In the genomic region with DNA sequence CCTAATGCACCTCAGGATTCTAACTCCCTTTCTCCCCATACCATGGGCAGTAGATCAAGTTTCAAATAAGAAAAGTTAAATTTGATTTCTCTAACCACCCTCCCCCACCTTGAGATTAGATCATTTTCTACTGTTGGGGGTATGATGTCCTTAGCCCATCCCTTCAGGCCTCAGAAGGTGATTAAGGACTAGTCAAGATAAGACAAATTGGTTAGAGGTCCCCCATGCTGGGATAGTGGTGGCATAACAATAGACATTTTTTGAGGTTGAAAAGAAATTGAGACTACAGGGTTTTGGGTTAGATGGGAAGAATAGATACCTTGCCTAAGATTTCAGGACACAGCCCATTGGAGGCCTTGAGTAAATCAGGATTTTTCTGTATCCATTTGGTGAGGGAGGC, we compare ENCODE assay signal across 29 cellular contexts. TPM values are rescaled to one million over a fixed set of nuclear protein-coding genes. Genes with fewer than 3 reads are reported as not detected.
"Had no signal": no experiment of that assay in that cellular context is flagged by ENCODE, and none has a peak within 500 bp of the region (broad histone marks: within the 10 kb centered on the region; RNA-seq: fewer than 3 reads in every experiment).

No MANE protein-coding gene starts in this region.

- H3K27me3 Mint-ChIP-seq: activated naive CD4-positive, alpha-beta T cell treated with anti-CD3 and anti-CD28 coated beads, Interleukin-2, amount 10 ng/mL, durations not matched to agents 7 days and 5 days had no signal

- H3K9me3 Mint-ChIP-seq: activated naive CD4-positive, alpha-beta T cell treated with anti-CD3 and anti-CD28 coated beads, Interleukin-2, amount 10 ng/mL, durations not matched to agents 7 days and 5 days; activated T-cell treated with anti-CD3 and anti-CD28 coated beads, Interleukin-2, amount 50 U/mL, for 72 hours had no signal

- H3K27ac ChIP-seq: ascending aorta, brain microvascular endothelial cell, heart left ventricle, SK-N-MC, thyroid gland had no signal

- DNase-seq: activated CD4-positive, alpha-beta T cell treated with anti-CD3 and anti-CD28 coated beads, Interleukin-2, amount 50 U/mL, for 1 hour; activated CD8-positive, alpha-beta memory T cell treated with anti-CD3 and anti-CD28 coated beads, Interleukin-2, amount 50 U/mL, for 48 hours; activated effector memory CD4-positive, alpha-beta T cell treated with anti-CD3 and anti-CD28 coated beads, Interleukin-2, amount 50 U/mL, for 16 hours; activated naive CD4-positive, alpha-beta T cell treated with anti-CD3 and anti-CD28 coated beads, Interleukin-2, amount 10 ng/mL, durations not matched to agents 7 days and 5 days; activated T-cell treated with anti-CD3 and anti-CD28 coated beads, Interleukin-2, amount 50 U/mL, for 72 hours; brain microvascular endothelial cell; caudate nucleus; effector memory CD4-positive, alpha-beta T cell; heart left ventricle; left cardiac atrium; mesenchymal stem cell; mucosa of descending colon; stimulated activated CD4-positive, alpha-beta T cell treated with anti-CD3 and anti-CD28 coated beads, Interleukin-2, amount 100 ng/mL, for 48 hours; stimulated activated CD8-positive, alpha-beta memory T cell treated with anti-CD3 and anti-CD28 coated beads, Interleukin-4, amount 100 ng/mL, for 48 hours; stimulated activated naive CD4-positive, alpha-beta T cell treated with Interleukin-2 at 50 U/mL for 16 hours; substantia nigra; SW 1271; thyroid gland had no signal

- H3K27ac Mint-ChIP-seq: activated naive CD4-positive, alpha-beta T cell treated with anti-CD3 and anti-CD28 coated beads, Interleukin-2, amount 10 ng/mL, durations not matched to agents 7 days and 5 days had no signal

- H3K27me3 ChIP-seq: ascending aorta, brain microvascular endothelial cell, heart left ventricle, thyroid gland had no signal

- H3K4me3 ChIP-seq: ascending aorta, heart left ventricle, mucosa of descending colon, SK-N-MC, thyroid gland had no signal

- H3K9me3 ChIP-seq: ascending aorta, heart left ventricle, mucosa of descending colon, thyroid gland had no signal

- H3K4me3 Mint-ChIP-seq: activated naive CD4-positive, alpha-beta T cell treated with anti-CD3 and anti-CD28 coated beads, Interleukin-2, amount 10 ng/mL, durations not matched to agents 7 days and 5 days; activated T-cell treated with anti-CD3 and anti-CD28 coated beads, Interleukin-2, amount 50 U/mL, for 72 hours had no signal

RNA-seq across cellular contexts. Expression of a gene that starts 2.5 kb away (rescaled TPM):
- total RNA-seq: activated CD8-positive, alpha-beta memory T cell treated with anti-CD3 and anti-CD28 coated beads for 36 hours; ascending aorta; dermis microvascular lymphatic vessel endothelial cell; fibroblast of villous mesenchyme; heart left ventricle; left cardiac atrium; liver; mucosa of descending colon; osteoblast; posterior vena cava; renal cortical epithelial cell; T-helper 2 cell treated with Interferon-gamma antibody and Interleukin-4, amounts not matched to agents 100 ng/mL and 5 ng/mL, for 36 hours; thyroid gland; urinary bladder had no signal
- polyA plus RNA-seq: heart left ventricle, liver, urinary bladder had no signal
